Comparison of ENCODE assay signal across 8 cellular contexts in the genomic region with DNA sequence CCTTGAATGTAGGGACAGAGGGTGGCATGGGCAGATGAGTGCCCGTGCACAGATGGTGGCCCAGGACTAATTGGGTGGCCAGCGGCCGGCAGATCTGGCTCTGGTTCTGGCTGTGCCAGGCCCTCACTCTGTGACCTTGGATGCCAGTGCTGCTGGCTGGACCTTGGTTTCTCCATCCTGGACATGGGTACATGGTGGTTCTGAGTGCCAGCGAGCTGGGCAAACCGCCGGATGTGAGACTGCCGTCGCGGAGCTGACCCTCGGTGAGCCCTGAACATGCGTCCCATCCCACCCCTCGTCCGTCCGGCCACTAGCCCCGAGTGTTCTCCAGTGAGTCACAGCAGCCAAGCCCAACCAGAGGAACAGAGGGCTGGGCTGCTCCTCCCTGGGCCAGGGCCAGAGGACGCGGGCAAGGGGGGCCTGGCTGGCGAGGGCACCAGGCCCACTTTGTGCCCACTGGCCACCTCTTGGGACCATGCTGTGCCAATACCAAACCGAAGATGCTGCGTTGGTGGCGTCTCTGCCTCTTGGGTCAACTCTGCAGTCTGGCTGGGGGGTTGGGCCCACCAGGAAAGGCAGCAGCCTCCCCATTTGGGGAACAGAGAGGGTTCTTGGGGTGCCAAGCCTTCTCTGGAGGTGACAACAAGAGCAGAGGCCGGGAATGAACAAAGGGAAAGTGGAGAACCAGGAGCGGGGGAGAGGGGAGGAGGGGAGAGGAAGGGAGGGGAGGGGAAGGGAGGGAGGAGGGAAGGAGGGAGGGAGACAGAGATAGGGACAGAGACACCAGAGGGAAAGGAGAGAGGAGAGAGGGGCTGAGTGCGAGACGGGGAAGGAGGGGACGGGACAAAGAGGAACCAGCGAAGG. TPM values are rescaled to one million over a fixed set of nuclear protein-coding genes. Genes with fewer than 3 reads are reported as not detected.
DNase-seq lines count a peak whose midpoint lies in the region; TF ChIP-seq lines count a peak whose summit lies in the region.

No MANE protein-coding gene starts in this region.

- DNase-seq in COLO829 (ENCODE audit: low spot score) (peak; percentile 89), NCI-H2029 (lab: John Stamatoyannopoulos, UW) (peak; percentile 53), medulla oblongata (ENCODE audit: extremely low spot score) (peak; percentile 87), tibial nerve (ENCODE audit: low spot score in 2 of 2) (peak; percentile 77 to 79), HuH-7.5 (ENCODE audit: low spot score) (no peak), Karpas-422 (no peak), RKO (ENCODE audit: low spot score) (no peak)
- no peak for DNase-seq in effector memory CD4-positive, alpha-beta T cell

- H3K79me2 ChIP-seq in Karpas-422 (ENCODE audit: low read length) = no peaks in the 10 kb centered on the region

- WGBS in tibial nerve, 2 donors = 13 to 15% methylated on average over 26 to 27 of the region's 27 CpGs

- H3K9ac ChIP-seq in Karpas-422 (ENCODE audit: low read length) = no peak overlapping the region

- H3K9me3 ChIP-seq in effector memory CD4-positive, alpha-beta T cell (ENCODE audit: control insufficient read depth, low read length) = no peaks in the 10 kb centered on the region
- H3K9me3 ChIP-seq in tibial nerve (no peaks in the 10 kb centered on the region), Karpas-422 (ENCODE audit: low read length) (no peaks in the 10 kb centered on the region)

- no peaks in the 10 kb centered on the region; the same call in 1 of the 2 replicates for H3K9me2 ChIP-seq in Karpas-422 (replicated peaks; ENCODE audit: insufficient read depth, low read length)

- H4K20me1 ChIP-seq in Karpas-422 (ENCODE audit: insufficient read depth, low read depth, low read length) = peaks cover 39% of the 10 kb centered on the region; the same call in 1 of the 2 replicates

- no peak overlapping the region for H3K4me3 ChIP-seq in effector memory CD4-positive, alpha-beta T cell (ENCODE audit: insufficient read depth, low read depth, low read length, poor library complexity, severe bottlenecking)
- H3K4me3 ChIP-seq in tibial nerve = peak overlapping the region in 3 of 4 donors; percentile 9 to 35 (median 15)
- no peak overlapping the region for H3K4me3 ChIP-seq in Karpas-422 (ENCODE audit: low read length)

- peaks cover 20% of the 10 kb centered on the region for H3K36me3 ChIP-seq in effector memory CD4-positive, alpha-beta T cell (ENCODE audit: control insufficient read depth, insufficient read depth, low read length)
- H3K36me3 ChIP-seq in tibial nerve = no peaks in the 10 kb centered on the region
- H3K36me3 ChIP-seq in Karpas-422 (ENCODE audit: insufficient read depth, low read length) = no peaks in the 10 kb centered on the region

- peak in 1 of 2 donors; percentile 16 for TF ChIP-seq POLR2A in tibial nerve (IDR thresholded peaks at IDR 0.05)

- no peak overlapping the region for H2AFZ ChIP-seq in Karpas-422 (ENCODE audit: low read length)

- no peaks in the 10 kb centered on the region for H3K27me3 ChIP-seq in effector memory CD4-positive, alpha-beta T cell (replicated peaks; ENCODE audit: control insufficient read depth, insufficient read depth, low read length, poor library complexity, severe bottlenecking)
- H3K27me3 ChIP-seq in tibial nerve (no peaks in the 10 kb centered on the region), Karpas-422 (ENCODE audit: low read length) (no peaks in the 10 kb centered on the region)

- peak overlapping the region; percentile 46 for H3K27ac ChIP-seq in effector memory CD4-positive, alpha-beta T cell (ENCODE audit: insufficient read depth, low read length, poor library complexity, severe bottlenecking)
- peak overlapping the region; percentile 67 to 91 (median 84) for H3K27ac ChIP-seq in tibial nerve
- no peak overlapping the region for H3K27ac ChIP-seq in Karpas-422 (ENCODE audit: low read length)

- H3K4me1 ChIP-seq in effector memory CD4-positive, alpha-beta T cell (ENCODE audit: control insufficient read depth, insufficient read depth, low read length, poor library complexity, severe bottlenecking) = peaks cover 47% of the 10 kb centered on the region
- H3K4me1 ChIP-seq in tibial nerve = peaks cover 0 to 60% (median 41%) of the 10 kb centered on the region in 4 donors
- peaks cover 7% of the 10 kb centered on the region for H3K4me1 ChIP-seq in Karpas-422 (ENCODE audit: low read length)

- H3K4me2 ChIP-seq in Karpas-422 (ENCODE audit: low read depth, low read length, poor library complexity, severe bottlenecking) = no peak overlapping the region

- no peak for TF ChIP-seq CTCF in tibial nerve (IDR thresholded peaks at IDR 0.05)

- TF ChIP-seq EP300 in tibial nerve (IDR thresholded peaks at IDR 0.05) = peak in 1 of 2 donors; percentile 82

RNA-seq across cellular contexts. Expression of a gene that starts 10.7 kb away (rescaled TPM):
- total RNA-seq in tibial nerve = 10 to 100 TPM; 36.9 to 69.0 (median 50.2) TPM
- 46.9 and 115 TPM in 2 replicates for total RNA-seq in Karpas-422 (2014; rRNA removed; shearing (Covaris generic); ENCODE audit: low replicate concordance)

RNA-seq across cellular contexts. Expression of a gene that starts 24.8 kb away (rescaled TPM):
- not detected for total RNA-seq in tibial nerve
- 0.36 TPM in 1 of 2 replicates, not detected in the other for total RNA-seq in Karpas-422 (2014; rRNA removed; shearing (Covaris generic); ENCODE audit: low replicate concordance)

RNA-seq across cellular contexts. Expression of a gene that starts 28.1 kb away (rescaled TPM):
- not detected for total RNA-seq in tibial nerve
- not detected in 2 replicates for total RNA-seq in Karpas-422 (2014; rRNA removed; shearing (Covaris generic); ENCODE audit: low replicate concordance)

RNA-seq across cellular contexts. Expression of a gene that starts 28.8 kb away (rescaled TPM):
- 1 to 10 TPM in 2 of 4 donors, under 1 TPM in 1, not detected in 1; 0.39 to 4.2 (median 1.0) TPM for total RNA-seq in tibial nerve
- 0.29 TPM in 1 of 2 replicates, not detected in the other for total RNA-seq in Karpas-422 (2014; rRNA removed; shearing (Covaris generic); ENCODE audit: low replicate concordance)

RNA-seq across cellular contexts. Expression of a gene that starts 55.9 kb away (rescaled TPM):
- 1 to 10 TPM; 4.4 to 8.6 (median 6.1) TPM for total RNA-seq in tibial nerve
- 0.25 TPM in 1 of 2 replicates, not detected in the other for total RNA-seq in Karpas-422 (2014; rRNA removed; shearing (Covaris generic); ENCODE audit: low replicate concordance)

Comparison
In these comparisons a context has a peak if more than half of its experiments do, and no peak if none do; other contexts are left out.
1. DNase-seq: peak in COLO829 (single experiment), NCI-H2029 (single experiment), medulla oblongata (single experiment) and tibial nerve (2 of 2); none in effector memory CD4-positive, alpha-beta T cell (0 of 3), HuH-7.5 (single experiment), Karpas-422 (single experiment) and RKO (single experiment).
2. H3K4me3 ChIP-seq: peak in tibial nerve (3 of 4); none in effector memory CD4-positive, alpha-beta T cell (single experiment) and Karpas-422 (single experiment).